Comparison of ENCODE assay signal across 9 cellular contexts in genomic region chr17:78174870-78175642, GRCh38. TPM values are rescaled to one million over a fixed set of nuclear protein-coding genes. Genes with fewer than 3 reads are reported as not detected.
DNase-seq lines count a peak whose midpoint lies in the region; ATAC-seq and TF ChIP-seq lines count a peak whose summit lies in the region.
"Had no signal": no experiment of that assay in that cellular context is flagged by ENCODE, and none has a peak within 500 bp of the region (broad histone marks: within the 10 kb centered on the region; RNA-seq: fewer than 3 reads in every experiment).

No MANE protein-coding gene starts in this region.

- H3K27me3 ChIP-seq in rectal smooth muscle tissue (ENCODE audit: control insufficient read depth, insufficient read depth, low read length) = no peaks in the 10 kb centered on the region

- no peak for TF ChIP-seq CTCF in epithelial cell of proximal tubule (conservative IDR thresholded peaks at IDR 0.05; ENCODE audit: low read depth, low read length)

- peak overlapping the region; percentile 63 for H3K27ac ChIP-seq in rectal smooth muscle tissue (ENCODE audit: low read depth, low read length)

- ATAC-seq in GM21515 (IDR thresholded peaks at IDR 0.05; ENCODE audit: unreplicated experiment) = no peak
- no peak for ATAC-seq in GM19397 (IDR thresholded peaks at IDR 0.05; ENCODE audit: unreplicated experiment)
- ATAC-seq: activated CD4-positive, alpha-beta T cell treated with anti-CD3 and anti-CD28 coated beads for 36 hours had no signal

- H3K4me1 ChIP-seq in rectal smooth muscle tissue (ENCODE audit: control insufficient read depth, insufficient read depth, low read length) = peaks cover 11% of the 10 kb centered on the region

- H3K4me3 ChIP-seq in epithelial cell of proximal tubule (ENCODE audit: low read depth, low read length) = peak overlapping the region; percentile 35
- H3K4me3 ChIP-seq in rectal smooth muscle tissue (ENCODE audit: low read length) = no peak overlapping the region

- DNase-seq in ELF-1 (ENCODE audit: low read depth, low spot score) = peak; percentile 60
- peak; percentile 97 to 99 for DNase-seq in NCI-H524 (lab: John Stamatoyannopoulos, UW)
- DNase-seq in epithelial cell of proximal tubule (ENCODE audit: low read depth) = no peak
- DNase-seq in NCI-H1048 (lab: John Stamatoyannopoulos, UW) = no peak
- no peak for DNase-seq in GM19238 (ENCODE audit: insufficient read length, low spot score)
- DNase-seq: activated CD4-positive, alpha-beta T cell treated with anti-CD3 and anti-CD28 coated beads for 36 hours had no signal

- H3K9ac ChIP-seq in rectal smooth muscle tissue (ENCODE audit: low read length) = no peak overlapping the region

- peaks cover 4% of the 10 kb centered on the region for H3K36me3 ChIP-seq in rectal smooth muscle tissue (ENCODE audit: control insufficient read depth, insufficient read depth, low read length)

RNA-seq across cellular contexts. Expression of gene SYNGR2, which starts 6.7 kb away (rescaled TPM):
- total RNA-seq in epithelial cell of proximal tubule = 66.7 and 137 TPM in 2 replicates

RNA-seq across cellular contexts. Expression of gene TK1, which starts 11.8 kb away (rescaled TPM):
- 245 and 276 TPM in 2 replicates for total RNA-seq in epithelial cell of proximal tubule

RNA-seq across cellular contexts. Expression of gene AFMID, which starts 12.1 kb away (rescaled TPM):
- 29.5 and 47.2 TPM in 2 replicates for total RNA-seq in epithelial cell of proximal tubule

RNA-seq across cellular contexts. Expression of gene C17orf99, which starts 28.9 kb away (rescaled TPM):
- not detected in 2 replicates for total RNA-seq in epithelial cell of proximal tubule
- total RNA-seq: activated CD4-positive, alpha-beta T cell treated with anti-CD3 and anti-CD28 coated beads for 36 hours had no signal

RNA-seq across cellular contexts. Expression of gene BIRC5, which starts 39.0 kb away (rescaled TPM):
- 68.0 and 129 TPM in 2 replicates for total RNA-seq in epithelial cell of proximal tubule

Comparison
In these comparisons a context has a peak if more than half of its experiments do, and no peak if none do; other contexts are left out.
1. DNase-seq: peak in ELF-1 (single experiment) and NCI-H524 (2 of 2); none in epithelial cell of proximal tubule (single experiment), NCI-H1048 (single experiment) and GM19238 (single experiment).